ENCODE assay signal across 15 cellular contexts in the genomic region with DNA sequence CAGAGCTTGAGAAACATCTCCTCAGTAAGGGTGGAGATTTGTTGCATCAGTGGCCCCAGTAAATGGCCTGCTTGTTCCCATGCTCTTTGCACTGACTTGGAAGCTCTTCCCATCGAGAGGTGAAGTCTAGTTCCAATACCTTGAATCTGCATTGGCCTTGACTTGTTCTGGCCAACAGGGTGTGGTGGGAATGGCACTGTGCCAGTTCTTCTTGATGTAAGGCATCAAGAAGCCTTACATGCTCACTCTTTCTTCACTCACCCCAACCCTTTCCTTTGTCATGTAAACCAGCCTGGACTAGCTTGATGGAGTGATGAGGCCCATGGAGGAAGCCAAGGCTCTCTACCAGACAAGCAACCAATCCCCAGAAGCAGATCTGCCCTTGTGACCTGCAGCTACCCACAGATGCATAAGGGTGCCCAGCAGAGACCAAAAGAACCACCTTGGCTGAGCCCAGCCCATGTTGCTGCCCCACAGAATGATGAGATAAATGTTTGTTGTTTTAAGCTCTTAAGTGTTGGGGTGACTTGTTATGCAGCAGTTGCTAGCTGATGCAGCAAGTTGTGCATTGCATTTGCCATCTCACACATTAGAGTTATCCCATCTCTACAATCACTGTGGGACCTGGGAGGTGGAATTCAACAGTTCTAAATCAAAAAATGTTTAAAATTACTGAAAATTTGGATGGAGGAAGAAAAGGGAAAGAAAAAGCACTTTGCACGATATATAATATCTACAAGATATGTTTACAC. TPM values are rescaled to one million over a fixed set of nuclear protein-coding genes. Genes with fewer than 3 reads are reported as not detected.
DNase-seq lines count a peak whose midpoint lies in the region; ATAC-seq, FAIRE-seq and TF ChIP-seq lines count a peak whose summit lies in the region.
"Had no signal": no experiment of that assay in that cellular context is flagged by ENCODE, and none has a peak within 500 bp of the region (broad histone marks: within the 10 kb centered on the region; RNA-seq: fewer than 3 reads in every experiment).

No MANE protein-coding gene starts in this region.

- H3K9ac ChIP-seq in HepG2 (ENCODE audit: insufficient read depth, low read depth, low read length), result no peak overlapping the region

- H3K36me3 Mint-ChIP-seq in T-cell, result peaks cover 12% of the 10 kb centered on the region

- H3K9me3 Mint-ChIP-seq in T-cell, result peaks cover 15 to 32% (median 18%) of the 10 kb centered on the region in 3 donors

- DNase-seq in HepG2 (ENCODE audit: low spot score) (no peak), right lobe of liver (no peak), epithelial cell of esophagus (ENCODE audit: low read depth) (peak; percentile 99), left colon (peak; percentile 33 to 40), D341Med (ENCODE audit: low spot score) (no peak), T-cell (no peak)
- DNase-seq: DMS79 treated with DMSO at 0.1 percent for 48 hours, KBM-7, NCI-H1048, NCI-H146, NCI-H446, NCI-H82 had no signal

- H4K20me1 ChIP-seq in HepG2 (ENCODE audit: insufficient read depth, low read length), result no peaks in the 10 kb centered on the region

- H3K9me3 ChIP-seq in HepG2 (ENCODE audit: low read length) (no peaks in the 10 kb centered on the region), right lobe of liver (no peaks in the 10 kb centered on the region)

- H3K4me1 ChIP-seq in HepG2 (ENCODE audit: insufficient read depth, low read length), result peaks cover 26% of the 10 kb centered on the region
- peaks cover 0 to 49% (median 2%) of the 10 kb centered on the region in 4 donors for H3K4me1 ChIP-seq in right lobe of liver

- H3K27ac ChIP-seq in HepG2 (ENCODE audit: extremely low read length, insufficient read depth, low read length), result no peak overlapping the region
- no peak overlapping the region for H3K27ac ChIP-seq in right lobe of liver

- TF ChIP-seq CTCF in HepG2 (CRISPR knock-in tag; IDR thresholded peaks at IDR 0.05) (no peak), right lobe of liver (IDR thresholded peaks at IDR 0.05) (no peak), epithelial cell of esophagus (IDR thresholded peaks at IDR 0.05; ENCODE audit: insufficient read depth, low read depth, low read length, missing control alignments) (no peak)

- no peak overlapping the region for H3K27ac Mint-ChIP-seq in T-cell

- intact Hi-C loops in HepG2 (cut with micrococcal nuclease; ENCODE audit: unreplicated experiment) (loop anchor here (10.0 kb wide), 1 partner anchor 139 kb away; no protein-coding TSS in a partner anchor), right lobe of liver (cut with DNase I) (loop anchor here in 1 of 2 donors (10.0 kb wide), 1 partner anchor 139 kb away; no protein-coding TSS in a partner anchor), left colon (cut with DNase I, micrococcal nuclease) (loop anchor here in 1 of 2 donors (5.0 kb wide), 1 partner anchor 181 kb away; no protein-coding TSS in a partner anchor)

- no peak for ATAC-seq in HepG2
- no peak for ATAC-seq in right lobe of liver
- peak; percentile 42 for ATAC-seq in left colon
- no peak for ATAC-seq in GM18867 (IDR thresholded peaks at IDR 0.05; ENCODE audit: unreplicated experiment)
- no peak for ATAC-seq in T-cell (replicated peaks in 1 of 4)

- no peak for TF ChIP-seq POLR2A in HepG2 (IDR thresholded peaks at IDR 0.05; ENCODE audit: insufficient read depth in 1 of 2, low read depth in 2 of 2, low read length in 2 of 2)
- TF ChIP-seq POLR2A in right lobe of liver (IDR thresholded peaks at IDR 0.05), result no peak

- H2AFZ ChIP-seq in HepG2 (ENCODE audit: low read length), result no peak overlapping the region

- WGBS in HepG2 (ENCODE audit: low lambda C conversion rate), result 23% methylated on average over 2 of the region's 2 CpGs
- 100% methylated on average over 1 of the region's 2 CpGs for WGBS in right lobe of liver (ENCODE audit: insufficient coverage, low coverage, low lambda C conversion rate, missing lambda C conversion rate)

- no peak for TF ChIP-seq RAD21 in HepG2 (CRISPR knock-in tag; IDR thresholded peaks at IDR 0.05)

- no peak overlapping the region for H3K4me3 Mint-ChIP-seq in T-cell

- in situ Hi-C loops in HepG2 (cut with HindIII; ENCODE audit: extremely low pct_ligation_motif_present, low pct_unique_long_range_greater_than_20kb), result loop anchor here (5.0 kb wide), 1 partner anchor 141 kb away; no protein-coding TSS in a partner anchor

- H3K36me3 ChIP-seq in HepG2 (replicated peaks in 1 of 2; ENCODE audit: control insufficient read depth in 1 of 2, insufficient read depth in 2 of 2, low read length in 2 of 2) (no peaks in the 10 kb centered on the region), right lobe of liver (no peaks in the 10 kb centered on the region)

- no peaks in the 10 kb centered on the region for H3K79me2 ChIP-seq in HepG2 (ENCODE audit: insufficient read depth, low read length)

- no peak for TF ChIP-seq EP300 in HepG2 (IDR thresholded peaks at IDR 0.05; ENCODE audit: low read depth in 2 of 2, low read length in 2 of 2)
- no peak for TF ChIP-seq EP300 in HepG2 (CRISPR knock-in tag; IDR thresholded peaks at IDR 0.05; ENCODE audit: borderline replicate concordance)

- peaks cover 14 to 27% of the 10 kb centered on the region in 2 donors for H3K27me3 Mint-ChIP-seq in T-cell

- H3K4me1 Mint-ChIP-seq in T-cell, result no peaks in the 10 kb centered on the region

- H3K27me3 ChIP-seq in HepG2 (ENCODE audit: control insufficient read depth in 1 of 2, insufficient read depth in 2 of 2, low read length in 2 of 2) (no peaks in the 10 kb centered on the region; a peak in 1 of 5 replicates), right lobe of liver (no peaks in the 10 kb centered on the region)

- FAIRE-seq in HepG2 (lab: Jason Lieb, UNC), result no peak
- FAIRE-seq: G401.6, HTR-8/SVneo had no signal

- POLR2A ChIA-PET in HepG2 (lab: Yijun Ruan, JAX), result no interaction called here
- POLR2A ChIA-PET in T-cell (lab: Charles Lee), result interaction anchor here in 1 of 2 donors (0.7 kb wide), 1 partner anchor 197 kb away, joined by 3 read pairs; no protein-coding TSS in a partner anchor

- H3K4me2 ChIP-seq in HepG2 (ENCODE audit: low read depth, low read length), result no peak overlapping the region

- no TSS peak for BruUV-seq in HepG2 (replicated peaks; lab: Mats Ljungman, UMichigan)

- H3K4me3 ChIP-seq in HepG2 (replicated peaks in 1 of 3; ENCODE audit: insufficient read depth in 1 of 3, low read depth in 2 of 3, low read length in 3 of 3) (no peak overlapping the region), right lobe of liver (no peak overlapping the region), epithelial cell of esophagus (ENCODE audit: low read length) (no peak overlapping the region)

- CTCF ChIA-PET in HepG2 (lab: Yijun Ruan, JAX; ENCODE audit: low intra/inter-chr PET ratio, low total read pairs) (no interaction called here), T-cell (lab: Charles Lee) (no interaction called here)

TF ChIP-seq in HepG2, 621 proteins besides CTCF, POLR2A, EP300 and RAD21:
- no peak for TF ChIP-seq ZSCAN31 (CRISPR knock-in tag; IDR thresholded peaks at IDR 0.05; ENCODE audit: low read depth)
- TF ChIP-seq RBAK (CRISPR knock-in tag; IDR thresholded peaks at IDR 0.05), result peak; percentile 84
- no peak for TF ChIP-seq ZNF333 (CRISPR knock-in tag; IDR thresholded peaks at IDR 0.05; ENCODE audit: borderline replicate concordance)
TF ChIP-seq in HepG2: peak in this region for 1.

RNA-seq across cellular contexts. Expression of a gene that starts 11.1 kb away (rescaled TPM):
- total RNA-seq in HepG2 (2016; rRNA removed; fragmentation: Illumina TruSeq; extraction: Trizol) (not detected in 2 replicates), right lobe of liver (100 to 1,000 TPM in 5 of 6 experiments, 10 to 100 TPM in 1; 97.0 to 168 (median 115) TPM), left colon (100 to 1,000 TPM; 271 to 338 TPM), T-cell (1 to 10 TPM in 4 of 5 donors, under 1 TPM in 1; 0.78 to 3.7 (median 1.8) TPM)
- total RNA-seq in HepG2 (2016; cell fraction: cytosol; rRNA removed; fragmentation: Illumina TruSeq; extraction: Trizol; ENCODE audit: low read depth), result not detected in 2 replicates
- total RNA-seq in HepG2 (2016; cell fraction: insoluble cytoplasmic fraction; rRNA removed; fragmentation: Illumina TruSeq; extraction: Trizol), result not detected in 2 replicates
- not detected in 2 replicates for total RNA-seq in HepG2 (2016; cell fraction: membrane; rRNA removed; fragmentation: Illumina TruSeq; extraction: Trizol)
- total RNA-seq in HepG2 (2016; cell fraction: nucleus; rRNA removed; fragmentation: Illumina TruSeq; extraction: Trizol), result not detected in 2 replicates
- not detected in 2 replicates for polyA plus RNA-seq in HepG2 (2011; rRNA removed)
- 0.08 TPM in 1 of 2 replicates, not detected in the other for polyA plus RNA-seq in HepG2 (2011; cell fraction: cytosol; rRNA removed)
- 0.09 TPM in 1 of 2 replicates, not detected in the other for polyA plus RNA-seq in HepG2 (2011; cell fraction: nucleus; rRNA removed)
- 0.04 TPM in 1 of 2 replicates, not detected in the other for polyA plus RNA-seq in HepG2 (2012)
- polyA plus RNA-seq in HepG2 (2016; cell fraction: cytosol; fragmentation: Illumina TruSeq; extraction: Trizol; ENCODE audit: low read depth), result not detected in 2 replicates
- not detected in 2 replicates for polyA plus RNA-seq in HepG2 (2016; cell fraction: insoluble cytoplasmic fraction; fragmentation: Illumina TruSeq; extraction: Trizol; ENCODE audit: low read depth)
- polyA plus RNA-seq in HepG2 (2016; cell fraction: membrane; fragmentation: Illumina TruSeq; extraction: Trizol; ENCODE audit: low read depth), result not detected in 2 replicates
- not detected in 2 replicates for polyA plus RNA-seq in HepG2 (2016; cell fraction: nucleus; fragmentation: Illumina TruSeq; extraction: Trizol; ENCODE audit: insufficient read depth, low read depth)
- 47.9 TPM in 1 of 2 replicates, not detected in the other for polyA minus RNA-seq in HepG2 (2011; rRNA and poly(A)+ RNA removed; ENCODE audit: low replicate concordance)
- 0.26 TPM in 1 of 2 replicates, not detected in the other for polyA minus RNA-seq in HepG2 (2011; cell fraction: cytosol; rRNA and poly(A)+ RNA removed)
- 0.12 and 0.52 TPM in 2 replicates for polyA minus RNA-seq in HepG2 (2011; cell fraction: nucleus; rRNA and poly(A)+ RNA removed)

Comparison
In these comparisons a context has a peak if more than half of its experiments do, and no peak if none do; other contexts are left out.
1. RNA of a gene that starts 11.1 kb away (total RNA-seq): 271 to 338 TPM in left colon and 97.0 to 168 TPM in right lobe of liver; 0.78 to 3.7 TPM in T-cell and not detected in HepG2; every median in the first group is over 10 times any median in the second.
2. DNase-seq: peak in epithelial cell of esophagus (single experiment) and left colon (2 of 2); none in HepG2 (single experiment), right lobe of liver (0 of 3), D341Med (single experiment) and T-cell (0 of 34).